Comparison of ENCODE assay signal across 8 cellular contexts in the genomic region with DNA sequence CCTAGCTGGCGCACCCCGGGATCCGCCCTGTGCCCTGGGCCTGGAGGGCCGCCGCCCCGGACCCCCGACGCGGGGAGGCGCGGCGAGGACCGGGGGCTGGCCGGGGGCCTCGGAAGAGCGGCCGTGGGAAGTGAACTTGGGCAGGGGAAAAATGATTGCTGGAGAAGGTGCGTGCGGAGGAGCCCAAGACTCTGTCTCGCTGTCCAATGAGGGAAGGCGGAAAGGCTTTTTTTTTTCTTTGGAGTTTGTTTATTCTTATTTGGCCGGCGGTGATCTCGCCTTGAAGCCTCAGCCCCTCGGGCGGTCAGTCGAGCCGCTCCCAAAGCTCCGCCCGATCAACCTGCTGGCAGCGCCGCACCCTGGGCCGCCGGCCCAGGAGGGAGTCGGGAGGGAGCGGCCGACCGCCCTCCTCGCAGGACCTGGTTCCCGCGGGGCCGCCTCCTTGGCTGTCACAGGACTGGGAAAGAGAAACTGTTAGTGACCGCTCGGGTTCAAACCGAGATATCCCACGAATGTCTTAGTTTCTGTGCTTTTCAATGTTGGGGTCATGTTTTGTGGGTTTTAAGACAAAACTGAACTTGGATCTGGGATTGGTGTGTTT. TPM values are rescaled to one million over a fixed set of nuclear protein-coding genes. Genes with fewer than 3 reads are reported as not detected.
A peak's percentile ranks its signal among the peaks of the same experiment; 100 is the strongest.
DNase-seq lines count a peak whose midpoint lies in the region; ATAC-seq and TF ChIP-seq lines count a peak whose summit lies in the region.

No MANE protein-coding gene starts in this region.

- ATAC-seq in GM21390 (IDR thresholded peaks at IDR 0.05; ENCODE audit: unreplicated experiment) (peak; percentile 9), HG03432 (IDR thresholded peaks at IDR 0.05; ENCODE audit: unreplicated experiment) (no peak)
- no peak for ATAC-seq in activated T-helper 17 cell treated with anti-CD3 and anti-CD28 coated beads, Interleukin-2, amount 50 U/mL, for 72 hours (replicated peaks)
- no peak for ATAC-seq in naive thymus-derived CD4-positive, alpha-beta T cell

- H3K4me2 ChIP-seq in OCI-LY3 (ENCODE audit: low read length) = peak overlapping the region; percentile 86

- CTCF ChIA-PET in naive thymus-derived CD4-positive, alpha-beta T cell (lab: Charles Lee) = no interaction called here

- H3K27me3 Mint-ChIP-seq in activated T-helper 17 cell treated with anti-CD3 and anti-CD28 coated beads, Interleukin-2, amount 50 U/mL, for 72 hours = no peaks in the 10 kb centered on the region
- no peaks in the 10 kb centered on the region for H3K27me3 Mint-ChIP-seq in naive thymus-derived CD4-positive, alpha-beta T cell

- H3K27ac ChIP-seq in OCI-LY3 (ENCODE audit: low read length) = peak overlapping the region; percentile 98
- H3K27ac ChIP-seq in naive thymus-derived CD4-positive, alpha-beta T cell (ENCODE audit: low read depth, low read length) = peak overlapping the region; percentile 73
- peak overlapping the region; percentile 100 for H3K27ac ChIP-seq in stomach

- H3K27me3 ChIP-seq in OCI-LY3 (ENCODE audit: low read depth, low read length) (no peaks in the 10 kb centered on the region), stomach (no peaks in the 10 kb centered on the region)
- no peaks in the 10 kb centered on the region for H3K27me3 ChIP-seq in naive thymus-derived CD4-positive, alpha-beta T cell (ENCODE audit: control insufficient read depth in 2 of 2, insufficient read depth in 2 of 2, low read length in 2 of 2)

- no peak for TF ChIP-seq EP300 in stomach (IDR thresholded peaks at IDR 0.05)

- TF ChIP-seq POLR2A in stomach (IDR thresholded peaks at IDR 0.05) = peak in 2 of 4 donors; percentile 49 to 55

- H3K4me3 Mint-ChIP-seq in activated T-helper 17 cell treated with anti-CD3 and anti-CD28 coated beads, Interleukin-2, amount 50 U/mL, for 72 hours = peak overlapping the region; percentile 96
- peak overlapping the region; percentile 86 to 95 (median 90) for H3K4me3 Mint-ChIP-seq in naive thymus-derived CD4-positive, alpha-beta T cell

- peak overlapping the region; percentile 93 for H3K27ac Mint-ChIP-seq in activated T-helper 17 cell treated with anti-CD3 and anti-CD28 coated beads, Interleukin-2, amount 50 U/mL, for 72 hours
- H3K27ac Mint-ChIP-seq in naive thymus-derived CD4-positive, alpha-beta T cell = peak overlapping the region; percentile 37 to 93 (median 84)

- POLR2A ChIA-PET in naive thymus-derived CD4-positive, alpha-beta T cell (lab: Charles Lee) = interaction anchor here (1.0 kb wide), 1 partner anchor 10 kb away, joined by 3 read pairs; no protein-coding TSS in a partner anchor

- H3K4me3 ChIP-seq in OCI-LY3 (ENCODE audit: low read length) (peak overlapping the region; percentile 93), fibroblast of mammary gland (ENCODE audit: control insufficient read depth, low read depth, low read length) (peak overlapping the region; percentile 89), stomach (peak overlapping the region; percentile 68 to 97 (median 83))
- H3K4me3 ChIP-seq in naive thymus-derived CD4-positive, alpha-beta T cell (ENCODE audit: low read length) = peak overlapping the region; percentile 52

- no peak overlapping the region; the same call in 1 of the 2 replicates for H2AFZ ChIP-seq in OCI-LY3 (ENCODE audit: low read depth, low read length)

- H3K4me1 ChIP-seq in OCI-LY3 (ENCODE audit: low read length) = peaks cover 15% of the 10 kb centered on the region
- peaks cover 7 to 10% of the 10 kb centered on the region in 2 donors for H3K4me1 ChIP-seq in naive thymus-derived CD4-positive, alpha-beta T cell (ENCODE audit: control insufficient read depth in 2 of 2, insufficient read depth in 2 of 2, low read length in 2 of 2)
- H3K4me1 ChIP-seq in stomach = peaks cover 6 to 50% (median 39%) of the 10 kb centered on the region in 4 donors

- H3K4me1 Mint-ChIP-seq in activated T-helper 17 cell treated with anti-CD3 and anti-CD28 coated beads, Interleukin-2, amount 50 U/mL, for 72 hours = peaks cover 19% of the 10 kb centered on the region
- H3K4me1 Mint-ChIP-seq in naive thymus-derived CD4-positive, alpha-beta T cell = peaks cover 23 to 41% (median 33%) of the 10 kb centered on the region in 7 donors

- H3K36me3 ChIP-seq in OCI-LY3 (replicated peaks; ENCODE audit: low read depth, low read length) (peaks cover 6% of the 10 kb centered on the region), stomach (peaks cover 0 to 24% (median 3%) of the 10 kb centered on the region in 4 donors)
- H3K36me3 ChIP-seq in naive thymus-derived CD4-positive, alpha-beta T cell (ENCODE audit: control insufficient read depth in 2 of 3, insufficient read depth in 3 of 3, low read length in 3 of 3) = peaks cover 0 to 14% (median 13%) of the 10 kb centered on the region in 3 experiments

- TF ChIP-seq CTCF in OCI-LY3 (IDR thresholded peaks at IDR 0.05; ENCODE audit: low read depth, low read length) = no peak; the same call in 1 of the 2 replicates
- TF ChIP-seq CTCF in fibroblast of mammary gland (conservative IDR thresholded peaks at IDR 0.05; ENCODE audit: control insufficient read depth, insufficient read depth, low read depth, low read length) = no peak
- no peak for TF ChIP-seq CTCF in stomach (IDR thresholded peaks at IDR 0.05)

- H4K20me1 ChIP-seq in OCI-LY3 (ENCODE audit: insufficient read depth, low read length) = peaks cover 19% of the 10 kb centered on the region

- peaks cover 29% of the 10 kb centered on the region for H3K36me3 Mint-ChIP-seq in activated T-helper 17 cell treated with anti-CD3 and anti-CD28 coated beads, Interleukin-2, amount 50 U/mL, for 72 hours (ENCODE audit: low read depth)
- peaks cover 4 to 16% (median 8%) of the 10 kb centered on the region in 5 donors for H3K36me3 Mint-ChIP-seq in naive thymus-derived CD4-positive, alpha-beta T cell

- H3K79me2 ChIP-seq in OCI-LY3 (ENCODE audit: low read length) = peaks cover 41% of the 10 kb centered on the region

- intact Hi-C loops in naive thymus-derived CD4-positive, alpha-beta T cell (cut with micrococcal nuclease) = loop anchor here (5.0 kb wide), 4 partner anchors 128 to 1348 kb away; partner anchors contain the start of gene TAPT1 (in 1 of the 2)
- intact Hi-C loops in stomach (cut with DNase I; ENCODE audit: low total_unique reads) = no loop called here

- DNase-seq in AG20443 (ENCODE audit: low spot score) (peak; percentile 72), fibroblast of mammary gland (ENCODE audit: low read depth) (peak; percentile 54), stomach (peak; percentile 93)
- DNase-seq in naive thymus-derived CD4-positive, alpha-beta T cell = peak; percentile 5 to 69 (median 16)

- H3K9me3 ChIP-seq in OCI-LY3 (ENCODE audit: insufficient read depth, low read length) (no peaks in the 10 kb centered on the region), stomach (no peaks in the 10 kb centered on the region)
- H3K9me3 ChIP-seq in naive thymus-derived CD4-positive, alpha-beta T cell (ENCODE audit: control insufficient read depth in 2 of 3, low read length in 3 of 3) = no peaks in the 10 kb centered on the region

- no peaks in the 10 kb centered on the region for H3K9me3 Mint-ChIP-seq in activated T-helper 17 cell treated with anti-CD3 and anti-CD28 coated beads, Interleukin-2, amount 50 U/mL, for 72 hours
- H3K9me3 Mint-ChIP-seq in naive thymus-derived CD4-positive, alpha-beta T cell = no peaks in the 10 kb centered on the region

- 0 to 2% (median 0%) methylated on average over 19 to 46 of the region's 46 CpGs for WGBS in stomach, 5 donors

- H3K9ac ChIP-seq in OCI-LY3 (ENCODE audit: low read length) = peak overlapping the region; percentile 99

RNA-seq across cellular contexts. Expression of gene CPEB2, which starts 2.5 kb away (rescaled TPM):
- 10 to 100 TPM in 1 of 2 donors, 1 to 10 TPM in 1; 8.1 to 10.5 TPM for total RNA-seq in activated T-helper 17 cell treated with anti-CD3 and anti-CD28 coated beads, Interleukin-2, amount 50 U/mL, for 72 hours
- 10 to 100 TPM; 11.1 to 21.7 (median 14.9) TPM for total RNA-seq in naive thymus-derived CD4-positive, alpha-beta T cell
- under 1 TPM; 0.82 to 0.84 TPM for polyA plus RNA-seq in naive thymus-derived CD4-positive, alpha-beta T cell
- 10 to 100 TPM; 21.4 to 97.9 (median 24.6) TPM for total RNA-seq in stomach
- 1 to 10 TPM; 3.4 to 7.6 (median 6.9) TPM for polyA plus RNA-seq in stomach

Comparison
In these comparisons a context has a peak if more than half of its experiments do, and no peak if none do; other contexts are left out.
1. DNase-seq: peak in every context shown above with its lines; median percentile 93 in stomach; 72 in AG20443; 54 in fibroblast of mammary gland; 16 in naive thymus-derived CD4-positive, alpha-beta T cell.